ENCODE assay signal across 15 cellular contexts in genomic region chr6:43707767-43708166, GRCh38.
"Had no signal": no experiment of that assay in that cellular context is flagged by ENCODE, and none has a peak within 500 bp of the region (broad histone marks: within the 10 kb centered on the region; RNA-seq: fewer than 3 reads in every experiment).

No MANE protein-coding gene starts in this region.

- H3K4me3 Mint-ChIP-seq: activated CD4-positive, alpha-beta T cell treated with anti-CD3 and anti-CD28 coated beads, Interleukin-2, amount 10 ng/mL, durations not matched to agents 24 days and 14 days; activated T-helper 17 cell treated with anti-CD3 and anti-CD28 coated beads, Interleukin-2, amount 50 U/mL, for 72 hours; brain; immature natural killer cell; natural killer cell; stimulated activated naive B cell treated with anti-CD40 and anti-IgM and Interleukin-4, amounts not matched to agents 10 μg/mL and 1 μg/mL and 100 μg/mL, for 72 hours; T-helper 17 cell; WTC11 had no signal

- H3K36me3 ChIP-seq: transverse colon had no signal

- H3K36me3 Mint-ChIP-seq: brain; immature natural killer cell; natural killer cell; stimulated activated naive B cell treated with anti-CD40 and anti-IgM and Interleukin-4, amounts not matched to agents 10 μg/mL and 1 μg/mL and 100 μg/mL, for 72 hours; WTC11 had no signal

- H3K27me3 ChIP-seq: transverse colon had no signal

- H3K27ac Mint-ChIP-seq: activated CD4-positive, alpha-beta T cell treated with anti-CD3 and anti-CD28 coated beads, Interleukin-2, amount 10 ng/mL, durations not matched to agents 24 days and 14 days; activated T-helper 17 cell treated with anti-CD3 and anti-CD28 coated beads, Interleukin-2, amount 50 U/mL, for 72 hours; immature natural killer cell; natural killer cell; stimulated activated naive B cell treated with anti-CD40 and anti-IgM and Interleukin-4, amounts not matched to agents 10 μg/mL and 1 μg/mL and 100 μg/mL, for 72 hours; T-helper 17 cell; WTC11 had no signal

- ATAC-seq: activated T-helper 17 cell treated with anti-CD3 and anti-CD28 coated beads, Interleukin-2, amount 50 U/mL, for 72 hours; natural killer cell; sciatic nerve; stimulated activated naive B cell treated with anti-CD40 and anti-IgM and Interleukin-4, amounts not matched to agents 10 μg/mL and 1 μg/mL and 100 μg/mL, for 72 hours; T-helper 17 cell; WTC11 had no signal

- DNase-seq: activated CD4-positive, alpha-beta T cell treated with anti-CD3 and anti-CD28 coated beads, Interleukin-2, amount 10 ng/mL, durations not matched to agents 24 days and 14 days; activated naive CD4-positive, alpha-beta T cell treated with anti-CD3 and anti-CD28 coated beads, Interleukin-2, amount 50 U/mL, for 16 hours; amygdala; dermis blood vessel endothelial cell; immature natural killer cell; natural killer cell; stimulated activated CD4-positive, alpha-beta T cell treated with anti-CD3 and anti-CD28 coated beads, Interleukin-2, amount 100 ng/mL, for 24 hours; stimulated activated naive B cell treated with anti-CD40 and anti-IgM and Interleukin-4, amounts not matched to agents 10 μg/mL and 1 μg/mL and 100 μg/mL, for 72 hours; substantia nigra; T-helper 17 cell; transverse colon had no signal

- H3K9me3 ChIP-seq: transverse colon had no signal

- H3K4me3 ChIP-seq: transverse colon had no signal

- H3K9me3 Mint-ChIP-seq: activated CD4-positive, alpha-beta T cell treated with anti-CD3 and anti-CD28 coated beads, Interleukin-2, amount 10 ng/mL, durations not matched to agents 24 days and 14 days; activated T-helper 17 cell treated with anti-CD3 and anti-CD28 coated beads, Interleukin-2, amount 50 U/mL, for 72 hours; brain; immature natural killer cell; natural killer cell; stimulated activated naive B cell treated with anti-CD40 and anti-IgM and Interleukin-4, amounts not matched to agents 10 μg/mL and 1 μg/mL and 100 μg/mL, for 72 hours; WTC11 had no signal

- H3K4me1 Mint-ChIP-seq: immature natural killer cell, natural killer cell had no signal
